8 cellular contexts compared by ENCODE assay signal in the genomic region with DNA sequence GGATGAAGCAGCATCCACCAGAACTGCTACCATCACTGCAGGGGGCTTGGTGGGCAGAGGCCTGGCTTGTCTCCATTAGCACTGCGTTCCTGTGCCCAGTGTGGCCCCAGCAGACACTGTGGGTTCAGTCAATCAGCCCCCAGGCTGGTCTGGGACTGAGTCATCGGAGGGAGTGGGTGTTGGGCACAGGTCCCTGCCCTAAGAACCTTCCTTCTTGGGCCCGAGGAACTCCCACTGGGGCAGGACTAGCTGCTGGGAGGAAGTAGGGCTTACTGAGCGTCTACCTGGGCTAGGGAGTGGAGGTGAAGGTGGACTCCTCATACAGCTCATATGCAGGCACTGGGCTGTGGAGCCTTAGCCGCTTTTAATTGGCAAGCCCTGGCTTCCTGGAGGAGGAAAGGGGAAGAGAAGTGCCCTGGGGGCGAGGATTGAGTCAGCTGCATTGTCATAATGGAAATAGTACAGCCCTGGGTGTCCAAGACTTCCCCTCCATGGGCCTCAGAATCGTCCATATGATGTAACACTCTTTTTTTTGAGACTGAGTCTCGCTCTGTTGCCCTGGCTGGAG. TPM values are rescaled to one million over a fixed set of nuclear protein-coding genes. Genes with fewer than 3 reads are reported as not detected.
DNase-seq lines count a peak whose midpoint lies in the region; ATAC-seq and TF ChIP-seq lines count a peak whose summit lies in the region.

No MANE protein-coding gene starts in this region.

- H3K36me3 Mint-ChIP-seq in natural killer cell treated with Interleukin-12 subunit alpha and Interleukin-12 subunit beta and Interleukin-15 and Interleukin-18, amount 100 ng/mL, for 72 hours = peaks cover 6% of the 10 kb centered on the region

- H3K4me1 ChIP-seq in HEK293 (ENCODE audit: control insufficient read depth, insufficient read depth, low read length) (no peaks in the 10 kb centered on the region; the same call in 1 of the 2 replicates), RWPE2 (ENCODE audit: insufficient read depth, poor library complexity, severe bottlenecking) (peaks cover 24% of the 10 kb centered on the region), breast epithelium (peaks cover 0 to 6% of the 10 kb centered on the region in 2 donors)

- H3K27me3 ChIP-seq in GM06990 (replicated peaks; ENCODE audit: control insufficient read depth, insufficient read depth, low read length) (no peaks in the 10 kb centered on the region), RWPE2 (ENCODE audit: insufficient read depth, poor library complexity, severe bottlenecking) (no peaks in the 10 kb centered on the region), breast epithelium (no peaks in the 10 kb centered on the region)

- peak overlapping the region; percentile 90 to 92 for H3K27ac Mint-ChIP-seq in natural killer cell treated with Interleukin-12 subunit alpha and Interleukin-12 subunit beta and Interleukin-15 and Interleukin-18, amount 100 ng/mL, for 72 hours

- peak; percentile 39 for ATAC-seq in RWPE2 (ENCODE audit: low read depth)
- peak; percentile 64 to 68 for ATAC-seq in natural killer cell treated with Interleukin-12 subunit alpha and Interleukin-12 subunit beta and Interleukin-15 and Interleukin-18, amount 100 ng/mL, for 72 hours
- ATAC-seq in omental fat pad (ENCODE audit: low FRiP score) = no peak

- peaks cover 61 to 73% of the 10 kb centered on the region in 2 donors for H3K4me1 Mint-ChIP-seq in natural killer cell treated with Interleukin-12 subunit alpha and Interleukin-12 subunit beta and Interleukin-15 and Interleukin-18, amount 100 ng/mL, for 72 hours (ENCODE audit: low read depth in 2 of 2)

- intact Hi-C loops in breast epithelium (cut with DNase I; ENCODE audit: low total_unique reads) = no loop called here

- peak overlapping the region; percentile 76 for H3K4me3 ChIP-seq in GM06990 (replicated peaks; ENCODE audit: low read depth, low read length)
- H3K4me3 ChIP-seq in HEK293 (ENCODE audit: low read depth, low read length) = no peak overlapping the region
- no peak overlapping the region for H3K4me3 ChIP-seq in RWPE2 (ENCODE audit: severe bottlenecking)
- H3K4me3 ChIP-seq in breast epithelium = no peak overlapping the region

- H3K27ac ChIP-seq in HEK293 (ENCODE audit: extremely low read depth, low read depth, low read length) (no peak overlapping the region), RWPE2 (ENCODE audit: poor library complexity, severe bottlenecking) (peak overlapping the region; percentile 52), breast epithelium (peak overlapping the region; percentile 85 to 95)

- H3K27me3 Mint-ChIP-seq in natural killer cell treated with Interleukin-12 subunit alpha and Interleukin-12 subunit beta and Interleukin-15 and Interleukin-18, amount 100 ng/mL, for 72 hours = no peaks in the 10 kb centered on the region

- H3K9me3 ChIP-seq in HEK293 (ENCODE audit: control insufficient read depth, insufficient read depth, low read depth, low read length) (no peaks in the 10 kb centered on the region), RWPE2 (ENCODE audit: severe bottlenecking) (no peaks in the 10 kb centered on the region), breast epithelium (no peaks in the 10 kb centered on the region)

- H3K4me3 Mint-ChIP-seq in natural killer cell treated with Interleukin-12 subunit alpha and Interleukin-12 subunit beta and Interleukin-15 and Interleukin-18, amount 100 ng/mL, for 72 hours = peak overlapping the region; percentile 79

- no peak for TF ChIP-seq CTCF in GM06990 (IDR thresholded peaks at IDR 0.05; ENCODE audit: insufficient read depth, low read length, poor library complexity, severe bottlenecking)
- no peak for TF ChIP-seq CTCF in HEK293 (tag by site-specific recombination; IDR thresholded peaks at IDR 0.05)
- TF ChIP-seq CTCF in RWPE2 (IDR thresholded peaks at IDR 0.05; ENCODE audit: poor library complexity, severe bottlenecking) = no peak
- TF ChIP-seq CTCF in breast epithelium (IDR thresholded peaks at IDR 0.05) = no peak
- TF ChIP-seq CTCF in omental fat pad (IDR thresholded peaks at IDR 0.05) = no peak

- CTCF ChIA-PET in HEK293 (lab: Yijun Ruan, JAX) = interaction anchor here (1.0 kb wide), 1 partner anchor 13 kb away, joined by 4 read pairs; no protein-coding TSS in a partner anchor

- POLR2A ChIA-PET in HEK293 (lab: Yijun Ruan, JAX) = interaction anchor here (1.6 kb wide), 1 partner anchor 43 kb away, joined by 3 read pairs; the partner anchor contains the start of gene GLYCTK

- DNase-seq in GM06990 (ENCODE audit: extremely low read depth, insufficient read length) = peak; percentile 82
- peak; percentile 56 for DNase-seq in RWPE2 (ENCODE audit: low spot score)
- DNase-seq in breast epithelium (ENCODE audit: low spot score in 2 of 2) = no peak
- DNase-seq in natural killer cell treated with Interleukin-12 subunit alpha and Interleukin-12 subunit beta and Interleukin-15 and Interleukin-18, amount 100 ng/mL, for 72 hours (ENCODE audit: low spot score) = no peak
- DNase-seq in omental fat pad (ENCODE audit: low spot score) = no peak
- no peak for DNase-seq in occipital lobe (lab: John Stamatoyannopoulos, UW)
- no peak for DNase-seq in NK-92 (lab: John Stamatoyannopoulos, UW; ENCODE audit: unreplicated experiment)

- no peak for TF ChIP-seq POLR2A in breast epithelium (IDR thresholded peaks at IDR 0.05)

- H3K36me3 ChIP-seq in GM06990 (ENCODE audit: control insufficient read depth, insufficient read depth, low read length) (peaks cover 8% of the 10 kb centered on the region), HEK293 (ENCODE audit: control insufficient read depth in 2 of 2, insufficient read depth in 1 of 2, low read length in 2 of 2) (peaks cover 0 to 15% of the 10 kb centered on the region in 2 experiments; a peak in 1 of 3 replicates), RWPE2 (ENCODE audit: low read depth) (no peaks in the 10 kb centered on the region), breast epithelium (no peaks in the 10 kb centered on the region)

- H3K9me3 Mint-ChIP-seq in natural killer cell treated with Interleukin-12 subunit alpha and Interleukin-12 subunit beta and Interleukin-15 and Interleukin-18, amount 100 ng/mL, for 72 hours = no peaks in the 10 kb centered on the region

TF ChIP-seq in HEK293, 187 proteins besides CTCF, POLR2A, EP300 and RAD21 (continues in another document):
- TF ChIP-seq ZNF610 (tag by site-specific recombination; IDR thresholded peaks at IDR 0.05; ENCODE audit: borderline replicate concordance) (no peak), ZEB2 (tag by site-specific recombination; IDR thresholded peaks at IDR 0.05) (peak; percentile 21; the same call in 1 of the 2 replicates), GLI2 (tag by site-specific recombination; IDR thresholded peaks at IDR 0.05; ENCODE audit: borderline replicate concordance, low read depth) (no peak), HOXC10 (CRISPR knock-in tag; IDR thresholded peaks at IDR 0.05) (no peak), ZNF629 (tag by site-specific recombination; IDR thresholded peaks at IDR 0.05) (0 out of 2 replicates have a peak, but pooled peaks have one; percentile 20)
- TF ChIP-seq, protein P1, sequence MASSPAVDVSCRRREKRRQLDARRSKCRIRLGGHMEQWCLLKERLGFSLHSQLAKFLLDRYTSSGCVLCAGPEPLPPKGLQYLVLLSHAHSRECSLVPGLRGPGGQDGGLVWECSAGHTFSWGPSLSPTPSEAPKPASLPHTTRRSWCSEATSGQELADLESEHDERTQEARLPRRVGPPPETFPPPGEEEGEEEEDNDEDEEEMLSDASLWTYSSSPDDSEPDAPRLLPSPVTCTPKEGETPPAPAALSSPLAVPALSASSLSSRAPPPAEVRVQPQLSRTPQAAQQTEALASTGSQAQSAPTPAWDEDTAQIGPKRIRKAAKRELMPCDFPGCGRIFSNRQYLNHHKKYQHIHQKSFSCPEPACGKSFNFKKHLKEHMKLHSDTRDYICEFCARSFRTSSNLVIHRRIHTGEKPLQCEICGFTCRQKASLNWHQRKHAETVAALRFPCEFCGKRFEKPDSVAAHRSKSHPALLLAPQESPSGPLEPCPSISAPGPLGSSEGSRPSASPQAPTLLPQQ (tag by site-specific recombination; IDR thresholded peaks at IDR 0.05) = peak; percentile 11; the same call in 1 of the 2 replicates
- TF ChIP-seq, protein P2, sequence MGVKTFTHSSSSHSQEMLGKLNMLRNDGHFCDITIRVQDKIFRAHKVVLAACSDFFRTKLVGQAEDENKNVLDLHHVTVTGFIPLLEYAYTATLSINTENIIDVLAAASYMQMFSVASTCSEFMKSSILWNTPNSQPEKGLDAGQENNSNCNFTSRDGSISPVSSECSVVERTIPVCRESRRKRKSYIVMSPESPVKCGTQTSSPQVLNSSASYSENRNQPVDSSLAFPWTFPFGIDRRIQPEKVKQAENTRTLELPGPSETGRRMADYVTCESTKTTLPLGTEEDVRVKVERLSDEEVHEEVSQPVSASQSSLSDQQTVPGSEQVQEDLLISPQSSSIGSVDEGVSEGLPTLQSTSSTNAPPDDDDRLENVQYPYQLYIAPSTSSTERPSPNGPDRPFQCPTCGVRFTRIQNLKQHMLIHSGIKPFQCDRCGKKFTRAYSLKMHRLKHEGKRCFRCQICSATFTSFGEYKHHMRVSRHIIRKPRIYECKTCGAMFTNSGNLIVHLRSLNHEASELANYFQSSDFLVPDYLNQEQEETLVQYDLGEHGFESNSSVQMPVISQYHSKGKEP (tag by site-specific recombination; IDR thresholded peaks at IDR 0.05) = no peak

RNA-seq across cellular contexts. Expression of gene PPM1M, which starts 1.4 kb away (rescaled TPM):
- total RNA-seq in breast epithelium = 10 to 100 TPM; 15.4 to 31.2 (median 20.2) TPM
- 10 to 100 TPM; 45.7 to 47.7 TPM for total RNA-seq in natural killer cell treated with Interleukin-12 subunit alpha and Interleukin-12 subunit beta and Interleukin-15 and Interleukin-18, amount 100 ng/mL, for 72 hours
- total RNA-seq in omental fat pad = 10 to 100 TPM; 17.0 to 32.2 (median 23.9) TPM
- 7.0 TPM for total RNA-seq in occipital lobe

RNA-seq across cellular contexts. Expression of gene TWF2, which starts 5.2 kb away (rescaled TPM):
- 10 to 100 TPM; 52.7 to 84.5 (median 65.2) TPM for total RNA-seq in breast epithelium
- 100 to 1,000 TPM in 1 of 2 donors, 10 to 100 TPM in 1; 90.3 to 117 TPM for total RNA-seq in natural killer cell treated with Interleukin-12 subunit alpha and Interleukin-12 subunit beta and Interleukin-15 and Interleukin-18, amount 100 ng/mL, for 72 hours
- total RNA-seq in omental fat pad = 100 to 1,000 TPM in 1 of 4 donors, 10 to 100 TPM in 3; 50.1 to 116 (median 78.3) TPM
- total RNA-seq in occipital lobe = 24.8 TPM

RNA-seq across cellular contexts. Expression of gene TLR9, which starts 18.7 kb away (rescaled TPM):
- under 1 TPM in 1 of 3 donors, not detected in 2; 0.29 TPM for total RNA-seq in breast epithelium
- total RNA-seq in natural killer cell treated with Interleukin-12 subunit alpha and Interleukin-12 subunit beta and Interleukin-15 and Interleukin-18, amount 100 ng/mL, for 72 hours = under 1 TPM; 0.10 to 0.39 TPM
- total RNA-seq in omental fat pad = under 1 TPM in 1 of 4 donors, not detected in 3; 0.19 TPM
- total RNA-seq in occipital lobe = under 0.01 TPM

RNA-seq across cellular contexts. Expression of gene WDR82, which starts 34.3 kb away (rescaled TPM):
- 10 to 100 TPM; 49.6 to 53.1 (median 52.1) TPM for total RNA-seq in breast epithelium
- total RNA-seq in natural killer cell treated with Interleukin-12 subunit alpha and Interleukin-12 subunit beta and Interleukin-15 and Interleukin-18, amount 100 ng/mL, for 72 hours = 10 to 100 TPM; 82.8 to 87.4 TPM
- total RNA-seq in omental fat pad = 10 to 100 TPM; 42.9 to 56.9 (median 51.4) TPM
- total RNA-seq in occipital lobe = 158 TPM

RNA-seq across cellular contexts. Expression of gene GLYCTK, which starts 43.5 kb away (rescaled TPM):
- total RNA-seq in breast epithelium = 10 to 100 TPM in 1 of 3 donors, 1 to 10 TPM in 2; 7.3 to 17.8 (median 9.5) TPM
- 10 to 100 TPM; 26.0 to 34.2 TPM for total RNA-seq in natural killer cell treated with Interleukin-12 subunit alpha and Interleukin-12 subunit beta and Interleukin-15 and Interleukin-18, amount 100 ng/mL, for 72 hours
- total RNA-seq in omental fat pad = 10 to 100 TPM; 12.7 to 63.5 (median 41.4) TPM
- 3.6 TPM for total RNA-seq in occipital lobe

Comparison
In these comparisons a context has a peak if more than half of its experiments do, and no peak if none do; other contexts are left out.
1. DNase-seq: peak in GM06990 (single experiment) and RWPE2 (single experiment); none in breast epithelium (0 of 2), natural killer cell treated with Interleukin-12 subunit alpha and Interleukin-12 subunit beta and Interleukin-15 and Interleukin-18, amount 100 ng/mL, for 72 hours (single experiment), omental fat pad (single experiment), occipital lobe (single experiment) and NK-92 (single experiment).